ENCODE assay signal across 8 cellular contexts in the genomic region with DNA sequence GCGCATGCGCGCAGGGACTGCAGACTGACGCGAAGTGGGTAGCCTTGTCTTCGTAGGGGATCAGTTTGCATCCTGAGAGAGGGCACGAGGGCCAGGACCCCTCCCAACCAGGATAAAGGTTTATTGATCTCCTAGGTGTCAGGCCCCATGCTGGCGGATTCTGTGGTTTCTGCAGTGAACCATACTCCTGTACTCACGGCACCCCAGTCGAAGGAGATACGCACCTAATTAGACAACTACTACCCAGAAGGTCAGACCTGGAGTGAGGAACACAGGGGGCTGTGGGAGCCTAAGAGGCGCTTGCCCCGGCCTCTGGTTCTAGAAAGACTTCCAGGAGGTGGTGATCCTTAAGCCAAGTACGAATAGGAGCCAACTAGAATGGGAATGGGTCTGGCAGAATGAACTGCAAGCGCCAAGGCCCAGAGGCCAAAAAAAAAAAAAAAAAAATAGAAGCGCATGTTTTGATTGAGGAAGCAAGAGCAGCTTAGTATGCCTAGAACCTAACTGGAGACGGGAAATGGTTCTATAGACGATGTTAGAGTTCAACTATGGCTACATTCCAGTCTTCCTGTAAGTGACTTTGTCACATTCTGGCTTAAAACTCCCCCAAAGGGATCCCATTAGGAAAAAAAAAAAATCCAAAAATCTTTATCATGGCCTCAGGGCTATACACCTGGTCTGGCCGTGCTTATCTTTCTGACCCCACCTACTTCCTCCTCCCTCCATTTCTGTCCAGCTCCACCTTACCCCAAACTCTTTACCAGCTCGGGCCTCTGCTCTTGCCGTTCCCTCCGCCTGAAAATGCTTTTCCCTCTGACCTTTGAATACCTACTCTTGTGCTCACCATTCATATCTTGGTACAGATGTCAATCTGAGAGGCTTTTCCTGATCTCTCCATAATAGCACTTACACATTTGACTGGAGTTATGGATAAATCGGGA. TPM values are rescaled to one million over a fixed set of nuclear protein-coding genes. Genes with fewer than 3 reads are reported as not detected.
DNase-seq lines count a peak whose midpoint lies in the region; ATAC-seq and TF ChIP-seq lines count a peak whose summit lies in the region.

No MANE protein-coding gene starts in this region.

- H3K79me2 ChIP-seq in fibroblast of lung (ENCODE audit: control insufficient read depth, insufficient read depth, low read length): peaks cover 11% of the 10 kb centered on the region

- peak overlapping the region; percentile 96 for H3K4me3 Mint-ChIP-seq in activated CD8-positive, alpha-beta T cell treated with anti-CD3 and anti-CD28 coated beads for 36 hours

- peak overlapping the region; percentile 99 for H3K27ac Mint-ChIP-seq in activated CD8-positive, alpha-beta T cell treated with anti-CD3 and anti-CD28 coated beads for 36 hours

- peaks cover 3% of the 10 kb centered on the region for H3K36me3 Mint-ChIP-seq in activated CD8-positive, alpha-beta T cell treated with anti-CD3 and anti-CD28 coated beads for 36 hours (ENCODE audit: low read depth)

- H3K27ac ChIP-seq in fibroblast of lung (ENCODE audit: insufficient read depth, low read length) (peak overlapping the region; percentile 88), gastrocnemius medialis (peak overlapping the region; percentile 90 to 96 (median 94)), foreskin keratinocyte (no peak overlapping the region)

- DNase-seq in activated CD8-positive, alpha-beta T cell treated with anti-CD3 and anti-CD28 coated beads for 36 hours: peak; percentile 95
- no peak for DNase-seq in fibroblast of lung (ENCODE audit: low read depth in 2 of 2)
- DNase-seq in gastrocnemius medialis: no peak
- DNase-seq in SKM-1 treated with dmso at 0.1 percent for 144 hours (lab: John Stamatoyannopoulos, UW; ENCODE audit: unreplicated experiment): no peak
- no peak for DNase-seq in foreskin keratinocyte

- H3K27me3 ChIP-seq in fibroblast of lung (ENCODE audit: control insufficient read depth, insufficient read depth, low read length) (no peaks in the 10 kb centered on the region), gastrocnemius medialis (no peaks in the 10 kb centered on the region), foreskin keratinocyte (no peaks in the 10 kb centered on the region)

- no peaks in the 10 kb centered on the region for H3K9me3 ChIP-seq in fibroblast of lung (ENCODE audit: control insufficient read depth, insufficient read depth, low read depth, low read length)
- no peaks in the 10 kb centered on the region for H3K9me3 ChIP-seq in gastrocnemius medialis

- H3K27me3 Mint-ChIP-seq in activated CD8-positive, alpha-beta T cell treated with anti-CD3 and anti-CD28 coated beads for 36 hours: no peaks in the 10 kb centered on the region

- peak; percentile 2 for ATAC-seq in HG03108 (IDR thresholded peaks at IDR 0.05; ENCODE audit: unreplicated experiment)
- ATAC-seq in activated CD8-positive, alpha-beta T cell treated with anti-CD3 and anti-CD28 coated beads for 36 hours: peak; percentile 1
- no peak for ATAC-seq in gastrocnemius medialis
- ATAC-seq in GM21786 (IDR thresholded peaks at IDR 0.05; ENCODE audit: unreplicated experiment): no peak
- no peak for ATAC-seq in GM21717 (IDR thresholded peaks at IDR 0.05; ENCODE audit: unreplicated experiment)
- ATAC-seq in foreskin keratinocyte: no peak

- no peaks in the 10 kb centered on the region for H3K9me3 Mint-ChIP-seq in activated CD8-positive, alpha-beta T cell treated with anti-CD3 and anti-CD28 coated beads for 36 hours

- no peaks in the 10 kb centered on the region for H4K20me1 ChIP-seq in fibroblast of lung (ENCODE audit: control insufficient read depth, extremely low read depth, insufficient read depth, low read length)

- H3K4me2 ChIP-seq in fibroblast of lung (ENCODE audit: extremely low read depth, insufficient read depth, low read length): peak overlapping the region; percentile 95

- H3K9ac ChIP-seq in fibroblast of lung (ENCODE audit: insufficient read depth, low read length): peak overlapping the region; percentile 87

- CTCF ChIA-PET in activated CD8-positive, alpha-beta T cell treated with anti-CD3 and anti-CD28 coated beads for 36 hours (lab: Charles Lee): interaction anchor here (1.2 kb wide), 1 partner anchor 65 kb away, joined by 3 read pairs; no protein-coding TSS in a partner anchor

- H3K4me3 ChIP-seq in fibroblast of lung (replicated peaks in 1 of 4; ENCODE audit: control extremely low read depth in 1 of 4, insufficient read depth in 1 of 4, low read depth in 3 of 4, low read length in 4 of 4) (peak overlapping the region; percentile 64 to 86 (median 76)), gastrocnemius medialis (peak overlapping the region; percentile 82 to 99 (median 90))

- H3K36me3 ChIP-seq in fibroblast of lung (ENCODE audit: control insufficient read depth, insufficient read depth, low read length) (no peaks in the 10 kb centered on the region), gastrocnemius medialis (no peaks in the 10 kb centered on the region)

- TF ChIP-seq POLR2A in gastrocnemius medialis (IDR thresholded peaks at IDR 0.05): no peak

- peaks cover 32% of the 10 kb centered on the region for H3K4me1 Mint-ChIP-seq in activated CD8-positive, alpha-beta T cell treated with anti-CD3 and anti-CD28 coated beads for 36 hours (ENCODE audit: low read depth)

- no peak for TF ChIP-seq CTCF in activated CD8-positive, alpha-beta T cell treated with anti-CD3 and anti-CD28 coated beads for 36 hours (IDR thresholded peaks at IDR 0.05)
- no peak for TF ChIP-seq CTCF in fibroblast of lung (conservative IDR thresholded peaks at IDR 0.05 in 1 of 2, IDR thresholded peaks at IDR 0.05 in 1 of 2; ENCODE audit: low read depth in 1 of 2, low read length in 2 of 2)
- no peak for TF ChIP-seq CTCF in gastrocnemius medialis (IDR thresholded peaks at IDR 0.05 in 4 of 5, conservative IDR thresholded peaks at IDR 0.05 in 1 of 5)
- no peak for TF ChIP-seq CTCF in foreskin keratinocyte (conservative IDR thresholded peaks at IDR 0.05)

- peaks cover 2% of the 10 kb centered on the region for H3K4me1 ChIP-seq in fibroblast of lung (ENCODE audit: control insufficient read depth, extremely low read depth, insufficient read depth, low read length)
- H3K4me1 ChIP-seq in gastrocnemius medialis: peaks cover 8 to 19% of the 10 kb centered on the region in 2 donors
- peaks cover 7% of the 10 kb centered on the region for H3K4me1 ChIP-seq in foreskin keratinocyte

- in situ Hi-C loops in gastrocnemius medialis (cut with MboI; ENCODE audit: low sequenced_read_pairs in 4 of 4): no loop called here

- peak overlapping the region; percentile 89 for H2AFZ ChIP-seq in fibroblast of lung (ENCODE audit: low read length)

- POLR2A ChIA-PET in activated CD8-positive, alpha-beta T cell treated with anti-CD3 and anti-CD28 coated beads for 36 hours (lab: Charles Lee): interaction anchor here (0.6 to 1.6 kb wide), 3 partner anchors 9 to 26 kb away, joined by 3 to 4 read pairs (median 3); no protein-coding TSS in a partner anchor

- intact Hi-C loops in activated CD8-positive, alpha-beta T cell treated with anti-CD3 and anti-CD28 coated beads for 36 hours (cut with micrococcal nuclease): no loop called here
- intact Hi-C loops in gastrocnemius medialis (cut with DNase I; ENCODE audit: low total_unique reads): loop anchor here (2.0 kb wide), 1 partner anchor 18 kb away; a partner anchor contains a TSS

RNA-seq across cellular contexts. Expression of a gene that starts 0.9 kb away (rescaled TPM):
- total RNA-seq in activated CD8-positive, alpha-beta T cell treated with anti-CD3 and anti-CD28 coated beads for 36 hours: 10 to 100 TPM; 12.3 to 13.4 TPM
- total RNA-seq in fibroblast of lung: 38.5 and 43.9 TPM in 2 replicates
- polyA plus RNA-seq in fibroblast of lung: 14.0 and 17.2 TPM in 2 replicates
- 40.9 and 43.0 TPM in 2 replicates for polyA plus RNA-seq in fibroblast of lung (2012)
- polyA minus RNA-seq in fibroblast of lung (ENCODE audit: low replicate concordance): 3.1 and 12.4 TPM in 2 replicates
- 10 to 100 TPM; 15.4 to 26.7 (median 20.0) TPM for total RNA-seq in gastrocnemius medialis
- total RNA-seq in foreskin keratinocyte: 21.5 and 25.8 TPM in 2 replicates
- 35.3 and 40.7 TPM in 2 replicates for polyA plus RNA-seq in foreskin keratinocyte

RNA-seq across cellular contexts. Expression of a gene that starts 8.4 kb away (rescaled TPM):
- under 1 TPM; 0.41 to 0.54 TPM for total RNA-seq in activated CD8-positive, alpha-beta T cell treated with anti-CD3 and anti-CD28 coated beads for 36 hours
- under 0.01 TPM in 1 of 2 replicates, not detected in the other for total RNA-seq in fibroblast of lung
- polyA plus RNA-seq in fibroblast of lung: 0.03 and 0.06 TPM in 2 replicates
- polyA plus RNA-seq in fibroblast of lung (2012): 0.07 and 0.10 TPM in 2 replicates
- polyA minus RNA-seq in fibroblast of lung (ENCODE audit: low replicate concordance): not detected in 2 replicates
- total RNA-seq in gastrocnemius medialis: under 1 TPM in 3 of 4 donors, not detected in 1; 0.09 to 0.49 (median 0.25) TPM
- 0.04 and 0.14 TPM in 2 replicates for total RNA-seq in foreskin keratinocyte
- 0.03 and 0.07 TPM in 2 replicates for polyA plus RNA-seq in foreskin keratinocyte

RNA-seq across cellular contexts. Expression of a gene that starts 19.3 kb away (rescaled TPM):
- under 1 TPM; 0.22 to 0.38 TPM for total RNA-seq in activated CD8-positive, alpha-beta T cell treated with anti-CD3 and anti-CD28 coated beads for 36 hours
- 1.5 and 2.1 TPM in 2 replicates for total RNA-seq in fibroblast of lung
- 0.49 and 1.5 TPM in 2 replicates for polyA plus RNA-seq in fibroblast of lung
- 1.4 and 5.6 TPM in 2 replicates for polyA plus RNA-seq in fibroblast of lung (2012)
- 1.6 and 2.6 TPM in 2 replicates for polyA minus RNA-seq in fibroblast of lung (ENCODE audit: low replicate concordance)
- total RNA-seq in gastrocnemius medialis: 1 to 10 TPM; 2.6 to 4.5 (median 4.2) TPM
- total RNA-seq in foreskin keratinocyte: 5.4 and 6.9 TPM in 2 replicates
- 6.7 and 7.9 TPM in 2 replicates for polyA plus RNA-seq in foreskin keratinocyte

RNA-seq across cellular contexts. Expression of a gene that starts 23.9 kb away (rescaled TPM):
- 10 to 100 TPM in 1 of 2 experiments, 1 to 10 TPM in 1; 8.8 to 12.2 TPM for total RNA-seq in activated CD8-positive, alpha-beta T cell treated with anti-CD3 and anti-CD28 coated beads for 36 hours
- 8.7 and 9.7 TPM in 2 replicates for total RNA-seq in fibroblast of lung
- 7.0 and 10.3 TPM in 2 replicates for polyA plus RNA-seq in fibroblast of lung
- polyA plus RNA-seq in fibroblast of lung (2012): 10.1 and 15.5 TPM in 2 replicates
- polyA minus RNA-seq in fibroblast of lung (ENCODE audit: low replicate concordance): 5.0 and 13.5 TPM in 2 replicates
- 10 to 100 TPM in 2 of 4 donors, 1 to 10 TPM in 2; 6.9 to 19.8 (median 11.6) TPM for total RNA-seq in gastrocnemius medialis
- total RNA-seq in foreskin keratinocyte: 12.0 and 12.8 TPM in 2 replicates
- 18.2 and 18.8 TPM in 2 replicates for polyA plus RNA-seq in foreskin keratinocyte

RNA-seq across cellular contexts. Expression of a gene that starts 24.4 kb away (rescaled TPM):
- total RNA-seq in activated CD8-positive, alpha-beta T cell treated with anti-CD3 and anti-CD28 coated beads for 36 hours: 10 to 100 TPM; 17.1 to 17.9 TPM
- total RNA-seq in fibroblast of lung (11.6 and 12.2 TPM in 2 replicates), gastrocnemius medialis (10 to 100 TPM; 20.2 to 25.8 (median 23.6) TPM), foreskin keratinocyte (14.8 and 15.8 TPM in 2 replicates)
- polyA plus RNA-seq in fibroblast of lung (11.7 TPM in 2 replicates), foreskin keratinocyte (7.1 and 8.0 TPM in 2 replicates)
- 4.1 and 4.2 TPM in 2 replicates for polyA plus RNA-seq in fibroblast of lung (2012)
- 17.7 and 28.5 TPM in 2 replicates for polyA minus RNA-seq in fibroblast of lung (ENCODE audit: low replicate concordance)

Comparison
In these comparisons a context has a peak if more than half of its experiments do, and no peak if none do; other contexts are left out.
1. ATAC-seq: peak in HG03108 (single experiment) and activated CD8-positive, alpha-beta T cell treated with anti-CD3 and anti-CD28 coated beads for 36 hours (single experiment); none in gastrocnemius medialis (0 of 2), GM21786 (single experiment), GM21717 (single experiment) and foreskin keratinocyte (single experiment).